Comparison of ENCODE assay signal across 24 cellular contexts in the genomic region with DNA sequence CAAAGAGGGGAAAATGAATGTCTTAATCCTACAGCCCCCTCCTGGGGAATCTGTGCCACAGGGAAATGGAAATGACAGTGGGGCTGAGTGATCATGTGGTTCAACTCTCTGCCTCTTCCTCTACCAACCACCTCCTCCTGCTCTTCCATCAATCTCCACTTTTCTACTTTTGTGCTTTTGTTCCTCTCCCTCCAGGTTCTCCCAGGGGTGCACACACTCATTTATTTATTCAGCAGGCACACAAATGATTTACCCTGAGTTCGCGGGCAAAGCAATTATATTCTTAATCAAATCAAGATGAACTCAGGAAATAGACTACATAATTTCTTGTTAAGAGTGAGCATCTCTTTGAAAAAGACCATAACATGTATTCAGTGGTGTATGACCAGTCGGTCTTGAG.
"Had no signal": no experiment of that assay in that cellular context is flagged by ENCODE, and none has a peak within 500 bp of the region (broad histone marks: within the 10 kb centered on the region; RNA-seq: fewer than 3 reads in every experiment).

No MANE protein-coding gene starts in this region.

- H3K27me3 Mint-ChIP-seq: effector memory CD8-positive, alpha-beta T cell; naive B cell; progenitor cell of endocrine pancreas had no signal

- H3K4me1 Mint-ChIP-seq: immature natural killer cell; naive B cell; nephron; stimulated activated effector memory CD8-positive, alpha-beta T cell treated with anti-CD3 and anti-CD28 coated beads, Interleukin-12 subunit alpha, Interleukin-12 subunit beta, amount 100 ng/mL, for 72 hours had no signal

- H3K9me3 ChIP-seq: lower lobe of right lung, mucosa of descending colon, right atrium auricular region, sigmoid colon, stomach, thyroid gland had no signal

- H3K27ac ChIP-seq: lower lobe of right lung, neural progenitor cell, parathyroid adenoma, right atrium auricular region, sigmoid colon, stomach, thyroid gland had no signal

- H3K4me1 ChIP-seq: lower lobe of right lung, neural progenitor cell, parathyroid adenoma, right atrium auricular region, sigmoid colon, stomach, thyroid gland had no signal

- H3K4me3 Mint-ChIP-seq: effector memory CD8-positive, alpha-beta T cell; immature natural killer cell; naive B cell; nephron; neural progenitor cell; stimulated activated effector memory CD8-positive, alpha-beta T cell treated with anti-CD3 and anti-CD28 coated beads, Interleukin-12 subunit alpha, Interleukin-12 subunit beta, amount 100 ng/mL, for 72 hours had no signal

- H3K4me3 ChIP-seq: lower lobe of right lung, mucosa of descending colon, neural progenitor cell, right atrium auricular region, sigmoid colon, stomach, thyroid gland had no signal

- H3K36me3 ChIP-seq: lower lobe of right lung, neural progenitor cell, right atrium auricular region, sigmoid colon, stomach, thyroid gland had no signal

- H3K27ac Mint-ChIP-seq: effector memory CD8-positive, alpha-beta T cell; immature natural killer cell; naive B cell; nephron; neural progenitor cell; progenitor cell of endocrine pancreas; stimulated activated effector memory CD8-positive, alpha-beta T cell treated with anti-CD3 and anti-CD28 coated beads, Interleukin-12 subunit alpha, Interleukin-12 subunit beta, amount 100 ng/mL, for 72 hours had no signal

- H3K27me3 ChIP-seq: neural progenitor cell, right atrium auricular region, sigmoid colon, stomach, thyroid gland had no signal

- H3K36me3 Mint-ChIP-seq: immature natural killer cell; naive B cell; stimulated activated effector memory CD8-positive, alpha-beta T cell treated with anti-CD3 and anti-CD28 coated beads, Interleukin-12 subunit alpha, Interleukin-12 subunit beta, amount 100 ng/mL, for 72 hours had no signal

- DNase-seq: cortex of kidney; effector memory CD8-positive, alpha-beta T cell; erythroblast; hypothalamus; immature natural killer cell; islet precursor cell; kidney glomerular epithelial cell; left ventricle myocardium superior; lower lobe of right lung; mucosa of descending colon; naive B cell; sigmoid colon; stimulated activated CD4-positive, alpha-beta T cell treated with anti-CD3 and anti-CD28 coated beads, Interleukin-2, amount 100 ng/mL, for 24 hours; stimulated activated CD4-positive, alpha-beta T cell treated with anti-CD3 and anti-CD28 coated beads, Interleukin-4, amount 100 ng/mL, for 24 hours; stimulated activated naive CD4-positive, alpha-beta T cell treated with Interleukin-2 at 50 U/mL for 16 hours; stomach; thyroid gland; trophoblast cell had no signal
